ENCODE assay signal across 24 cellular contexts in the genomic region with DNA sequence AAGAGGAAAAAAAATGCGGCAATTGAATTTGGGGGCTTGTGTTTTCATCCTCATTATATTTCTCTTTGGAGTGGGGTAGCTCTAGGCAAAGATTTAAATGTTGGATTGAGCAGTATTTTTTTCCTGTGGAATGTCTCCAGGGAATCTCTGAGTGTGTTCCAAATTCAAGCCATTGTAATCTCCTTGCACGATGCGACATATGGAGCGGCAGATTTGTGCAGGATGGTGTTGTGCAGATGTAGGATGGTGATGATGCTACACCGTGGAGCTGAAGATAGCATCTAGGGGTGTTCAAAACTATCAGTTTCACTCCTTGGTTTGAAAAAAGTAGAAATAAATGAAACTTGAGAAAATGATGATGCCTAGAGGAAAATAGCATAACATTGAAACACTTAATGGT.
DNase-seq lines count a peak whose midpoint lies in the region; ATAC-seq, FAIRE-seq and TF ChIP-seq lines count a peak whose summit lies in the region.
"Had no signal": no experiment of that assay in that cellular context is flagged by ENCODE, and none has a peak within 500 bp of the region (broad histone marks: within the 10 kb centered on the region; RNA-seq: fewer than 3 reads in every experiment).

No MANE protein-coding gene starts in this region.

- H3K36me3 Mint-ChIP-seq in neural progenitor cell: no peaks in the 10 kb centered on the region
- H3K36me3 Mint-ChIP-seq: CD14-positive monocyte had no signal

- peaks cover 6% of the 10 kb centered on the region for H3K4me1 ChIP-seq in neural progenitor cell

- no peaks in the 10 kb centered on the region for H3K9me3 ChIP-seq in neural progenitor cell (ENCODE audit: low read depth)

- H3K9ac ChIP-seq in neural progenitor cell: no peak overlapping the region
- H3K9ac ChIP-seq: GM23248 had no signal

- H3K4me1 Mint-ChIP-seq in neural progenitor cell: peaks cover 5% of the 10 kb centered on the region
- H3K4me1 Mint-ChIP-seq: B cell, CD14-positive monocyte had no signal

- no peak for ATAC-seq in GM21529 (IDR thresholded peaks at IDR 0.05; ENCODE audit: unreplicated experiment)

- no peak overlapping the region for H3K4me2 ChIP-seq in neural progenitor cell
- H3K4me2 ChIP-seq: PC-9 had no signal

- H3K27me3 Mint-ChIP-seq in neural progenitor cell (ENCODE audit: insufficient read depth, low read depth): no peaks in the 10 kb centered on the region
- H3K27me3 Mint-ChIP-seq: B cell had no signal

- H3K4me3 Mint-ChIP-seq in neural progenitor cell: no peak overlapping the region
- H3K4me3 Mint-ChIP-seq: B cell; CD14-positive monocyte; T-helper 1 cell treated with Interleukin-12 subunit alpha and Interleukin-12 subunit beta and Interleukin-4 antibody, amounts not matched to agents 30 μg/mL and 1 μg/mL, for 36 hours had no signal

- no peak for FAIRE-seq in H54 (lab: Jason Lieb, UNC)

- intact Hi-C loops in head of caudate nucleus (cut with DNase I): no loop called here

- no peak overlapping the region for H3K27ac Mint-ChIP-seq in neural progenitor cell
- H3K27ac Mint-ChIP-seq: B cell; CD14-positive monocyte; T-helper 1 cell treated with Interleukin-12 subunit alpha and Interleukin-12 subunit beta and Interleukin-4 antibody, amounts not matched to agents 30 μg/mL and 1 μg/mL, for 36 hours had no signal

- no peak overlapping the region for H3K27ac ChIP-seq in neural progenitor cell
- H3K27ac ChIP-seq: GM23248, HL-60, PC-9 had no signal

- no peak overlapping the region for H3K4me3 ChIP-seq in neural progenitor cell
- H3K4me3 ChIP-seq: GM23248, PC-9 had no signal

- no peaks in the 10 kb centered on the region for H4K20me1 ChIP-seq in neural progenitor cell (ENCODE audit: low read depth)

- no peaks in the 10 kb centered on the region for H3K27me3 ChIP-seq in neural progenitor cell

- H3K79me2 ChIP-seq in neural progenitor cell (ENCODE audit: low read depth): no peaks in the 10 kb centered on the region

- no peak for TF ChIP-seq POLR2A in H54 (IDR thresholded peaks at IDR 0.05; ENCODE audit: low read depth, low read length)

- TF ChIP-seq CTCF in neural progenitor cell (IDR thresholded peaks at IDR 0.05): no peak

- peak overlapping the region; percentile 65 for H2AFZ ChIP-seq in neural progenitor cell (replicated peaks)
- H2AFZ ChIP-seq: GM23248, PC-9 had no signal

- no peaks in the 10 kb centered on the region for H3F3A ChIP-seq in neural progenitor cell (ENCODE audit: low read depth)

- peaks cover 2% of the 10 kb centered on the region for H3K9me3 Mint-ChIP-seq in neural progenitor cell

- no peaks in the 10 kb centered on the region for H3K36me3 ChIP-seq in neural progenitor cell

- peak; percentile 22 for DNase-seq in Ammon's horn (ENCODE audit: low spot score)
- peak; percentile 96 for DNase-seq in NCI-H2171 treated with DMSO at 0.1 percent for 48 hours (lab: John Stamatoyannopoulos, UW)
- peak; percentile 47 for DNase-seq in cerebellar cortex (ENCODE audit: low spot score)
- no peak for DNase-seq in neural progenitor cell (ENCODE audit: low spot score)
- DNase-seq in H54 (ENCODE audit: insufficient read length, low spot score): no peak
- no peak for DNase-seq in DMS53 treated with DMSO at 0.1 percent for 48 hours (lab: John Stamatoyannopoulos, UW; ENCODE audit: unreplicated experiment)
- no peak for DNase-seq in head of caudate nucleus
- DNase-seq: 8988T, DMS79, GM23248, KG1, NCI-H1092 treated with DMSO at 0.1 percent for 48 hours, NCI-H1436 treated with DMSO at 0.1 percent for 48 hours, NCI-H1930, NCI-H345, NCI-H526 treated with DMSO at 0.1 percent for 48 hours, PC-9, RPMI8226, SHP77 had no signal

Comparison
In these comparisons a context has a peak if more than half of its experiments do, and no peak if none do; other contexts are left out.
1. DNase-seq: peak in Ammon's horn (single experiment), NCI-H2171 treated with DMSO at 0.1 percent for 48 hours (single experiment) and cerebellar cortex (single experiment); none in neural progenitor cell (single experiment), H54 (single experiment), DMS53 treated with DMSO at 0.1 percent for 48 hours (single experiment) and head of caudate nucleus (0 of 42).